Comparison of ENCODE assay signal across 8 cellular contexts in the genomic region with DNA sequence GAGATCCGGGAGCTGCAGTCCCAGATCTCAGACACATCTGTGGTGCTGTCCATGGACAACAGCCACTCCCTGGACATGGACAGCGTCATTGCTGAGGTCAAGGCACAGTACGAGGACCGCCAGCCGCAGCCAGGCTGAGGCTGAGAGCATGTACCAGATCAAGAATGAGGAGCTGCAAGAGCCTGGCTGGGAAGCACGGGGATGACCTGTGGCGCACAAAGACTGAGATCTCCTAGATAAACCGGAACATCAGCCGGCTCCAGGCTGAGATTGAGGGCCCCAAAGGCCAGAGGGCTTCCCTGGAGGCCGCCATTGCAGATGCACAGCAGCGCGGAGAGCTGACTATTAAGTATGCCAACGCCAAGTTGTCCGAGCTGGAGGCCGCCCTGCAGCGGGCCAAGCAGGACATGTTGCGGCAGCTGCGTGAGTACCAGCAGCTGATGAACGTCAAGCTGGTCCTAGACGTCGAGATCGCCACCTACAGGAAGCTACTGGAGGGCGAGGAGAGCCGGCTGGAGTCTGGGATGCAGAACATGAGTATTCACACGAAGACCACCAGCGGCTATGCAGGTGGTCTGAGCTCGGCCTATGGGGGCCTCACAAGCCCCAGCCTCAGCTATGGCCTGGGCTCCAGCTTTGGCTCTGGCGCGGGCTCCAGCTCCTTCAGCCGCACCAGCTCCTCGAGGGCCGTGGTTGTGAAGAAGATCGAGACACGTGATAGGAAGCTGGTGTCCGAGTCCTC. TPM values are rescaled to one million over a fixed set of nuclear protein-coding genes. Genes with fewer than 3 reads are reported as not detected.
A peak's percentile ranks its signal among the peaks of the same experiment; 100 is the strongest.
DNase-seq lines count a peak whose midpoint lies in the region; ATAC-seq, FAIRE-seq and TF ChIP-seq lines count a peak whose summit lies in the region.

No MANE protein-coding gene starts in this region.

- DNase-seq in AG08395 (ENCODE audit: low spot score) (peak; percentile 75), GM18507 (ENCODE audit: extremely low spot score, insufficient read length, low read depth) (no peak), NCI-H82 (lab: John Stamatoyannopoulos, UW) (peak; percentile 91), Right ventricle myocardium inferior (ENCODE audit: missing footprints) (peak; percentile 87), prostate gland (ENCODE audit: low spot score) (peak; percentile 65), GM19238 (ENCODE audit: insufficient read length, low spot score) (no peak), cerebellum (ENCODE audit: low spot score) (no peak)
- DNase-seq in activated naive CD4-positive, alpha-beta T cell treated with anti-CD3 and anti-CD28 coated beads, Interleukin-2, amount 10 ng/mL, durations not matched to agents 7 days and 5 days: peak; percentile 60

- CTCF ChIA-PET in activated naive CD4-positive, alpha-beta T cell treated with anti-CD3 and anti-CD28 coated beads, Interleukin-2, amount 10 ng/mL, durations not matched to agents 7 days and 5 days (lab: Charles Lee): interaction anchor here (0.7 to 3.2 kb wide), 16 partner anchors 9 to 184 kb away, joined by 3 to 20 read pairs (median 3); no protein-coding TSS in a partner anchor

- no peaks in the 10 kb centered on the region for H3K9me3 ChIP-seq in prostate gland

- no peak overlapping the region for H3K4me3 Mint-ChIP-seq in activated naive CD4-positive, alpha-beta T cell treated with anti-CD3 and anti-CD28 coated beads, Interleukin-2, amount 10 ng/mL, durations not matched to agents 7 days and 5 days

- intact Hi-C loops in Right ventricle myocardium inferior (cut with DNase I): loop anchor here (2.0 to 10.0 kb wide), 4 partner anchors 29 to 179 kb away; a partner anchor contains a TSS
- intact Hi-C loops in prostate gland (cut with DNase I): no loop called here

- H3K27ac Mint-ChIP-seq in activated naive CD4-positive, alpha-beta T cell treated with anti-CD3 and anti-CD28 coated beads, Interleukin-2, amount 10 ng/mL, durations not matched to agents 7 days and 5 days: no peak overlapping the region

- no peak overlapping the region for H3K27ac ChIP-seq in prostate gland

- no peaks in the 10 kb centered on the region for H3K4me1 ChIP-seq in prostate gland (replicated peaks)

- H3K9me3 Mint-ChIP-seq in activated naive CD4-positive, alpha-beta T cell treated with anti-CD3 and anti-CD28 coated beads, Interleukin-2, amount 10 ng/mL, durations not matched to agents 7 days and 5 days: no peaks in the 10 kb centered on the region

- FAIRE-seq in GM18507 (lab: Jason Lieb, UNC): peak; percentile 67

- peaks cover 32% of the 10 kb centered on the region for H3K27me3 Mint-ChIP-seq in activated naive CD4-positive, alpha-beta T cell treated with anti-CD3 and anti-CD28 coated beads, Interleukin-2, amount 10 ng/mL, durations not matched to agents 7 days and 5 days

- TF ChIP-seq CTCF in prostate gland (IDR thresholded peaks at IDR 0.05): peak; percentile 24 to 61 (median 51)

- no peaks in the 10 kb centered on the region for H3K27me3 ChIP-seq in prostate gland (replicated peaks; ENCODE audit: insufficient read depth)

- no peak for TF ChIP-seq POLR2A in prostate gland (IDR thresholded peaks at IDR 0.05)

- ATAC-seq in Right ventricle myocardium inferior: peak; percentile 46

- H3K36me3 ChIP-seq in prostate gland: no peaks in the 10 kb centered on the region

- WGBS in prostate gland: 20% methylated on average over 30 of the region's 35 CpGs

- H3K4me3 ChIP-seq in prostate gland: no peak overlapping the region

- no peaks in the 10 kb centered on the region for H3K36me3 Mint-ChIP-seq in activated naive CD4-positive, alpha-beta T cell treated with anti-CD3 and anti-CD28 coated beads, Interleukin-2, amount 10 ng/mL, durations not matched to agents 7 days and 5 days

- H3K4me1 Mint-ChIP-seq in activated naive CD4-positive, alpha-beta T cell treated with anti-CD3 and anti-CD28 coated beads, Interleukin-2, amount 10 ng/mL, durations not matched to agents 7 days and 5 days: no peaks in the 10 kb centered on the region

RNA-seq across cellular contexts. Expression of a gene that starts 25.5 kb away (rescaled TPM):
- total RNA-seq in Right ventricle myocardium inferior: not detected
- not detected for total RNA-seq in prostate gland
- not detected for total RNA-seq in cerebellum

RNA-seq across cellular contexts. Expression of a gene that starts 28.6 kb away (rescaled TPM):
- 29.3 TPM for total RNA-seq in Right ventricle myocardium inferior
- total RNA-seq in prostate gland: 10 to 100 TPM; 38.3 to 92.6 TPM
- total RNA-seq in cerebellum: 43.6 TPM

Comparison
In these comparisons a context has a peak if more than half of its experiments do, and no peak if none do; other contexts are left out.
1. DNase-seq: peak in AG08395 (single experiment), NCI-H82 (single experiment), activated naive CD4-positive, alpha-beta T cell treated with anti-CD3 and anti-CD28 coated beads, Interleukin-2, amount 10 ng/mL, durations not matched to agents 7 days and 5 days (single experiment), Right ventricle myocardium inferior (single experiment) and prostate gland (single experiment); none in GM18507 (single experiment), GM19238 (single experiment) and cerebellum (single experiment).